Comparison of ENCODE assay signal across 14 cellular contexts in genomic region chr2:122927217-122927616, GRCh38.
DNase-seq lines count a peak whose midpoint lies in the region; ATAC-seq and TF ChIP-seq lines count a peak whose summit lies in the region.
"Had no signal": no experiment of that assay in that cellular context is flagged by ENCODE, and none has a peak within 500 bp of the region (broad histone marks: within the 10 kb centered on the region; RNA-seq: fewer than 3 reads in every experiment).

No MANE protein-coding gene starts in this region.

- no peak overlapping the region for H3K4me3 ChIP-seq in H7 (ENCODE audit: insufficient read depth, low read depth, low read length)
- H3K4me3 ChIP-seq in ectodermal cell (ENCODE audit: insufficient read depth, low read depth, low read length), result no peak overlapping the region
- no peak overlapping the region for H3K4me3 ChIP-seq in coronary artery
- H3K4me3 ChIP-seq: heart left ventricle, left lung, right lobe of liver had no signal

- H3K4me3 Mint-ChIP-seq in nephron, result no peak overlapping the region
- H3K4me3 Mint-ChIP-seq: naive thymus-derived CD8-positive, alpha-beta T cell had no signal

- H3K36me3 ChIP-seq in H7 (replicated peaks; ENCODE audit: control insufficient read depth, insufficient read depth, low read length) (no peaks in the 10 kb centered on the region), ectodermal cell (ENCODE audit: control insufficient read depth, insufficient read depth, low read length) (peaks cover 9% of the 10 kb centered on the region)
- H3K36me3 ChIP-seq: heart left ventricle, left lung, right lobe of liver had no signal

- H3K27ac ChIP-seq in ectodermal cell (ENCODE audit: insufficient read depth, low read depth, low read length, poor library complexity, severe bottlenecking) (peak overlapping the region; percentile 64), coronary artery (no peak overlapping the region)
- H3K27ac ChIP-seq: heart left ventricle, left lung, right lobe of liver had no signal

- H3K27ac Mint-ChIP-seq in nephron, result peak overlapping the region in 2 of 3 experiments; percentile 10 to 12
- no peak overlapping the region for H3K27ac Mint-ChIP-seq in activated naive CD4-positive, alpha-beta T cell treated with anti-CD3 and anti-CD28 coated beads, Interleukin-2, amount 50 U/mL, for 72 hours
- H3K27ac Mint-ChIP-seq: naive thymus-derived CD8-positive, alpha-beta T cell had no signal

- DNase-seq in H7 (peak; percentile 0), NCI-H2107 (lab: John Stamatoyannopoulos, UW) (peak; percentile 35), coronary artery (ENCODE audit: low spot score) (no peak)
- no peak for DNase-seq in activated naive CD4-positive, alpha-beta T cell treated with anti-CD3 and anti-CD28 coated beads, Interleukin-2, amount 50 U/mL, for 72 hours (ENCODE audit: low spot score in 2 of 2)
- DNase-seq: activated CD4-positive, alpha-beta T cell treated with anti-CD3 and anti-CD28 coated beads, Interleukin-2, amount 50 U/mL, for 48 hours; heart left ventricle; left lung; naive thymus-derived CD8-positive, alpha-beta T cell; right lobe of liver; trophoblast cell had no signal

- ATAC-seq in GM21576 (IDR thresholded peaks at IDR 0.05; ENCODE audit: unreplicated experiment), result no peak
- ATAC-seq in activated naive CD4-positive, alpha-beta T cell treated with anti-CD3 and anti-CD28 coated beads, Interleukin-2, amount 50 U/mL, for 72 hours, result no peak
- ATAC-seq in HG03342 (IDR thresholded peaks at IDR 0.05; ENCODE audit: unreplicated experiment), result no peak
- ATAC-seq: heart left ventricle; left lung; naive thymus-derived CD8-positive, alpha-beta T cell; right lobe of liver had no signal

- H3K4me1 Mint-ChIP-seq in nephron, result peaks cover 5% of the 10 kb centered on the region
- H3K4me1 Mint-ChIP-seq: naive thymus-derived CD8-positive, alpha-beta T cell had no signal

- H3K4me1 ChIP-seq in ectodermal cell (ENCODE audit: control insufficient read depth, insufficient read depth, low read length), result peaks cover 7% of the 10 kb centered on the region
- H3K4me1 ChIP-seq: heart left ventricle, left lung, right lobe of liver had no signal

- TF ChIP-seq CTCF in nephron (IDR thresholded peaks at IDR 0.05; ENCODE audit: unreplicated experiment in 3 of 3) (no peak), coronary artery (IDR thresholded peaks at IDR 0.05) (no peak)

- no peaks in the 10 kb centered on the region for H3K36me3 Mint-ChIP-seq in nephron (ENCODE audit: low read depth)
- H3K36me3 Mint-ChIP-seq in activated naive CD4-positive, alpha-beta T cell treated with anti-CD3 and anti-CD28 coated beads, Interleukin-2, amount 50 U/mL, for 72 hours, result peaks cover 7 to 15% of the 10 kb centered on the region in 2 donors

- no peaks in the 10 kb centered on the region for H3K27me3 Mint-ChIP-seq in nephron (ENCODE audit: low read depth)
- H3K27me3 Mint-ChIP-seq: naive thymus-derived CD8-positive, alpha-beta T cell had no signal

- H3K9me3 ChIP-seq in ectodermal cell (ENCODE audit: control insufficient read depth, low read length), result no peaks in the 10 kb centered on the region
- H3K9me3 ChIP-seq: right lobe of liver had no signal

- H3K27me3 ChIP-seq in H7 (ENCODE audit: control insufficient read depth, insufficient read depth, low read length) (no peaks in the 10 kb centered on the region; the same call in 1 of the 2 replicates), ectodermal cell (ENCODE audit: control insufficient read depth, insufficient read depth, low read length, poor library complexity, severe bottlenecking) (no peaks in the 10 kb centered on the region)
- H3K27me3 ChIP-seq: heart left ventricle, left lung, right lobe of liver had no signal

- H3K9me3 Mint-ChIP-seq in nephron, result peaks cover 29% of the 10 kb centered on the region
- H3K9me3 Mint-ChIP-seq in activated naive CD4-positive, alpha-beta T cell treated with anti-CD3 and anti-CD28 coated beads, Interleukin-2, amount 50 U/mL, for 72 hours, result peaks cover 25 to 29% of the 10 kb centered on the region in 2 donors

- 3 to 6% methylated on average over 2 of the region's 2 CpGs for WGBS in ectodermal cell, 2 experiments

Comparison
In these comparisons a context has a peak if more than half of its experiments do, and no peak if none do; other contexts are left out.
1. DNase-seq: peak in H7 (single experiment) and NCI-H2107 (single experiment); none in coronary artery (single experiment) and activated naive CD4-positive, alpha-beta T cell treated with anti-CD3 and anti-CD28 coated beads, Interleukin-2, amount 50 U/mL, for 72 hours (0 of 2).
2. H3K27ac Mint-ChIP-seq: peak in nephron (2 of 3); none in activated naive CD4-positive, alpha-beta T cell treated with anti-CD3 and anti-CD28 coated beads, Interleukin-2, amount 50 U/mL, for 72 hours (0 of 2).